In genomic region chr1:6858586-6858985, GRCh38 we compare ENCODE assay signal across 25 cellular contexts.
"Had no signal": no experiment of that assay in that cellular context is flagged by ENCODE, and none has a peak within 500 bp of the region (broad histone marks: within the 10 kb centered on the region; RNA-seq: fewer than 3 reads in every experiment).

No MANE protein-coding gene starts in this region.

- H3K4me3 ChIP-seq: cardiac muscle cell, gastroesophageal sphincter, skin epidermis, tibial artery had no signal

- H3K27me3 ChIP-seq: cardiac muscle cell, gastroesophageal sphincter, neutrophil, tibial artery had no signal

- H3K27me3 Mint-ChIP-seq: activated B cell treated with CpG ODN at 0.5 μM for 24 hours; activated CD4-positive, alpha-beta T cell treated with anti-CD3 and anti-CD28 coated beads for 36 hours; activated naive CD8-positive, alpha-beta T cell treated with anti-CD3 and anti-CD28 coated beads, Interleukin-2, amount 10 ng/mL, durations not matched to agents 7 days and 5 days; stimulated activated naive CD8-positive, alpha-beta T cell treated with anti-CD3 and anti-CD28 coated beads, Interleukin-15, amount 100 ng/mL, for 72 hours had no signal

- H3K27ac ChIP-seq: cardiac muscle cell, neutrophil, parathyroid adenoma had no signal

- H3K36me3 ChIP-seq: neutrophil had no signal

- H3K4me3 Mint-ChIP-seq: activated B cell treated with CpG ODN at 0.5 μM for 24 hours; activated CD4-positive, alpha-beta T cell treated with anti-CD3 and anti-CD28 coated beads for 36 hours; activated naive CD4-positive, alpha-beta T cell treated with anti-CD3 and anti-CD28 coated beads for 36 hours; activated naive CD8-positive, alpha-beta T cell treated with anti-CD3 and anti-CD28 coated beads, Interleukin-2, amount 10 ng/mL, durations not matched to agents 7 days and 5 days; activated T-cell treated with anti-CD3 and anti-CD28 coated beads, Interleukin-2, amount 50 U/mL, for 72 hours; nephron; stimulated activated effector memory CD8-positive, alpha-beta T cell treated with anti-CD3 and anti-CD28 coated beads, Interleukin-12 subunit alpha, Interleukin-12 subunit beta, amount 100 ng/mL, for 72 hours; stimulated activated naive CD8-positive, alpha-beta T cell treated with anti-CD3 and anti-CD28 coated beads, Interleukin-15, amount 100 ng/mL, for 72 hours; T-helper 1 cell treated with Interleukin-12 subunit alpha and Interleukin-12 subunit beta and Interleukin-4 antibody, amounts not matched to agents 30 μg/mL and 1 μg/mL, for 36 hours had no signal

- H3K9me3 Mint-ChIP-seq: activated B cell treated with CpG ODN at 0.5 μM for 24 hours; activated naive CD4-positive, alpha-beta T cell treated with anti-CD3 and anti-CD28 coated beads for 36 hours; activated naive CD8-positive, alpha-beta T cell treated with anti-CD3 and anti-CD28 coated beads, Interleukin-2, amount 10 ng/mL, durations not matched to agents 7 days and 5 days; activated T-cell treated with anti-CD3 and anti-CD28 coated beads, Interleukin-2, amount 50 U/mL, for 72 hours; stimulated activated effector memory CD8-positive, alpha-beta T cell treated with anti-CD3 and anti-CD28 coated beads, Interleukin-12 subunit alpha, Interleukin-12 subunit beta, amount 100 ng/mL, for 72 hours; T-helper 1 cell treated with Interleukin-12 subunit alpha and Interleukin-12 subunit beta and Interleukin-4 antibody, amounts not matched to agents 30 μg/mL and 1 μg/mL, for 36 hours had no signal

- H3K9me3 ChIP-seq: gastroesophageal sphincter, neutrophil, tibial artery had no signal

- ATAC-seq: activated CD4-positive, alpha-beta T cell treated with anti-CD3 and anti-CD28 coated beads for 36 hours; activated T-cell treated with anti-CD3 and anti-CD28 coated beads, Interleukin-2, amount 50 U/mL, for 72 hours; gastroesophageal sphincter; left cardiac atrium; right cardiac atrium; stimulated activated effector memory CD8-positive, alpha-beta T cell treated with anti-CD3 and anti-CD28 coated beads, Interleukin-12 subunit alpha, Interleukin-12 subunit beta, amount 100 ng/mL, for 72 hours; stimulated activated naive CD8-positive, alpha-beta T cell treated with anti-CD3 and anti-CD28 coated beads, Interleukin-15, amount 100 ng/mL, for 72 hours had no signal

- H3K27ac Mint-ChIP-seq: activated B cell treated with CpG ODN at 0.5 μM for 24 hours; activated CD4-positive, alpha-beta T cell treated with anti-CD3 and anti-CD28 coated beads for 36 hours; activated naive CD4-positive, alpha-beta T cell treated with anti-CD3 and anti-CD28 coated beads for 36 hours; activated naive CD8-positive, alpha-beta T cell treated with anti-CD3 and anti-CD28 coated beads, Interleukin-2, amount 10 ng/mL, durations not matched to agents 7 days and 5 days; activated T-cell treated with anti-CD3 and anti-CD28 coated beads, Interleukin-2, amount 50 U/mL, for 72 hours; stimulated activated effector memory CD8-positive, alpha-beta T cell treated with anti-CD3 and anti-CD28 coated beads, Interleukin-12 subunit alpha, Interleukin-12 subunit beta, amount 100 ng/mL, for 72 hours; stimulated activated naive CD8-positive, alpha-beta T cell treated with anti-CD3 and anti-CD28 coated beads, Interleukin-15, amount 100 ng/mL, for 72 hours; T-helper 1 cell treated with Interleukin-12 subunit alpha and Interleukin-12 subunit beta and Interleukin-4 antibody, amounts not matched to agents 30 μg/mL and 1 μg/mL, for 36 hours had no signal

- DNase-seq: activated B cell treated with CpG ODN at 0.5 μM for 24 hours; activated CD4-positive, alpha-beta T cell treated with anti-CD3 and anti-CD28 coated beads for 36 hours; activated CD4-positive, alpha-beta T cell treated with anti-CD3 and anti-CD28 coated beads, Interleukin-2, amount 50 U/mL, for 48 hours; activated effector memory CD4-positive, alpha-beta T cell treated with Interleukin-2 at 50 U/mL for 16 hours; activated naive CD4-positive, alpha-beta T cell treated with anti-CD3 and anti-CD28 coated beads for 36 hours; activated naive CD8-positive, alpha-beta T cell treated with anti-CD3 and anti-CD28 coated beads, Interleukin-2, amount 10 ng/mL, durations not matched to agents 7 days and 5 days; activated T-cell treated with anti-CD3 and anti-CD28 coated beads, Interleukin-2, amount 50 U/mL, for 72 hours; amygdala; effector memory CD4-positive, alpha-beta T cell; head of caudate nucleus; hypothalamus; islet precursor cell; left cardiac atrium; right cardiac atrium; stimulated activated CD4-positive, alpha-beta T cell treated with anti-CD3 and anti-CD28 coated beads, Interleukin-2, amount 100 ng/mL, for 24 hours; stimulated activated naive CD8-positive, alpha-beta T cell treated with anti-CD3 and anti-CD28 coated beads, Interleukin-15, amount 100 ng/mL, for 72 hours; tibial artery had no signal

- H3K4me1 ChIP-seq: parathyroid adenoma had no signal
